In the genomic region with DNA sequence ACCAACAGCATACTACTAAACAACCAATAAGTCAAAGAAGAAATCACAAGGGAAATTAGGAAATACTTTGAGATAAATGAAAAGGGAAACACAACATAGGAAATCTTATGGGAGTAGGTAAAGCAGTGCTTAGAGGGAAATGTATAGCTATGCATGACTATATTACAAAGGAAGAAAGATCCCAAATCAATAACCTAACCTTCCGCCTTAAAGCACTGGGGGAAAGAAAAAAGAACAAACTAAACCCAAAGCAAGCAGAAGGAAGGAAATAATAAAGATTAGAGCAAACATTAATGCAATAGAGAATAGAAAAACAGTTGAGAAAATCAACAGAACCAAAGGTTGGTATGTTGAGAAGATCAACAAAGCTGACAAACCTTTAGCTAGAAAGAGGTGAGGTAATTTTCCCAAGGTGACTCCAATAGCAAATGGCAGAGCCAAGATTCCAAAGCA, we compare ENCODE assay signal across 18 cellular contexts. TPM values are rescaled to one million over a fixed set of nuclear protein-coding genes. Genes with fewer than 3 reads are reported as not detected.
DNase-seq lines count a peak whose midpoint lies in the region; ATAC-seq and TF ChIP-seq lines count a peak whose summit lies in the region.
"Had no signal": no experiment of that assay in that cellular context is flagged by ENCODE, and none has a peak within 500 bp of the region (broad histone marks: within the 10 kb centered on the region; RNA-seq: fewer than 3 reads in every experiment).

No MANE protein-coding gene starts in this region.

- ATAC-seq in SK-N-SH treated with all-trans-retinoic acid at 6 μM for 48 hours (no peak), GM21737 (IDR thresholded peaks at IDR 0.05; ENCODE audit: unreplicated experiment) (no peak)
- ATAC-seq: A549 had no signal

- no peak overlapping the region for H3K4me3 Mint-ChIP-seq in nephron
- H3K4me3 Mint-ChIP-seq: CD4-positive, alpha-beta T cell; H9 had no signal

- peaks cover 32% of the 10 kb centered on the region for H3K36me3 Mint-ChIP-seq in nephron (ENCODE audit: low read depth)

- no peak for DNase-seq in SK-N-SH
- DNase-seq in NCI-H510A (lab: John Stamatoyannopoulos, UW): no peak
- no peak for DNase-seq in germinal center (ENCODE audit: low spot score)
- no peak for DNase-seq in NCI-H510A treated with DMSO at 0.1 percent for 48 hours (lab: John Stamatoyannopoulos, UW)
- DNase-seq: AML-193; Caco-2; CD4-positive, alpha-beta T cell; DMS153; DMS79; GDM1; H9 had no signal

- H3K4me2 ChIP-seq in SK-N-SH: no peak overlapping the region
- H3K4me2 ChIP-seq: A549 had no signal

- H3K4me3 ChIP-seq in SK-N-SH (ENCODE audit: low read depth in 2 of 2, low read length in 1 of 2): no peak overlapping the region
- H3K4me3 ChIP-seq in liver (ENCODE audit: low read depth in 1 of 3, low read length in 3 of 3): no peak overlapping the region
- H3K4me3 ChIP-seq: A549 had no signal

- peaks cover 0 to 5% of the 10 kb centered on the region in 2 experiments; a peak in 1 of 4 replicates for H3K4me1 ChIP-seq in SK-N-SH (ENCODE audit: control insufficient read depth in 1 of 2, insufficient read depth in 2 of 2, low read depth in 1 of 2, low read length in 1 of 2)
- H3K4me1 ChIP-seq in liver (ENCODE audit: control insufficient read depth in 4 of 4, insufficient read depth in 4 of 4, low read length in 3 of 4): peaks cover 0 to 3% (median 2%) of the 10 kb centered on the region in 4 donors
- H3K4me1 ChIP-seq: A549 had no signal

- H3K36me3 ChIP-seq in SK-N-SH (replicated peaks in 1 of 2; ENCODE audit: control insufficient read depth in 1 of 2, insufficient read depth in 2 of 2, low read length in 1 of 2) (peaks cover 8 to 12% of the 10 kb centered on the region in 2 experiments), liver (ENCODE audit: control insufficient read depth in 4 of 4, insufficient read depth in 3 of 4, low read depth in 1 of 4, low read length in 3 of 4) (no peaks in the 10 kb centered on the region)

- peaks cover 13% of the 10 kb centered on the region for H3K9me3 Mint-ChIP-seq in nephron

- H3K27ac ChIP-seq in SK-N-SH (ENCODE audit: low read depth in 2 of 2, low read length in 1 of 2) (no peak overlapping the region), liver (ENCODE audit: low read depth in 1 of 2, low read length in 2 of 2) (no peak overlapping the region)
- H3K27ac ChIP-seq: 22Rv1, A549, C4-2B had no signal

- H3K27ac Mint-ChIP-seq in nephron: peak overlapping the region in 2 of 3 experiments; percentile 15 to 22
- H3K27ac Mint-ChIP-seq: CD4-positive, alpha-beta T cell; H9 had no signal

- H3K9ac ChIP-seq in SK-N-SH (no peak overlapping the region), liver (ENCODE audit: low read depth in 1 of 2, low read length in 2 of 2) (no peak overlapping the region)

- H3K4me1 Mint-ChIP-seq in nephron: peaks cover 32% of the 10 kb centered on the region

- peaks cover 9% of the 10 kb centered on the region for H3K27me3 Mint-ChIP-seq in nephron (ENCODE audit: low read depth)
- H3K27me3 Mint-ChIP-seq: CD4-positive, alpha-beta T cell had no signal

- TF ChIP-seq CTCF in SK-N-SH (IDR thresholded peaks at IDR 0.05) (no peak), liver (IDR thresholded peaks at IDR 0.05; ENCODE audit: low read depth, low read length, missing input control) (no peak), nephron (IDR thresholded peaks at IDR 0.05; ENCODE audit: unreplicated experiment in 3 of 3) (no peak)

- no peaks in the 10 kb centered on the region for H4K20me1 ChIP-seq in SK-N-SH (ENCODE audit: insufficient read depth)

- H3K27me3 ChIP-seq in SK-N-SH (ENCODE audit: insufficient read depth): no peaks in the 10 kb centered on the region
- H3K27me3 ChIP-seq in liver (ENCODE audit: control insufficient read depth in 4 of 4, insufficient read depth in 4 of 4, low read length in 3 of 4): no peaks in the 10 kb centered on the region

- no peak for TF ChIP-seq RAD21 in SK-N-SH (IDR thresholded peaks at IDR 0.05; ENCODE audit: low read length)
- peak in 1 of 2 donors; percentile 62 for TF ChIP-seq RAD21 in liver (IDR thresholded peaks at IDR 0.05)

- H3F3A ChIP-seq in SK-N-SH (replicated peaks; ENCODE audit: insufficient read depth): no peaks in the 10 kb centered on the region

- H2AFZ ChIP-seq in SK-N-SH (ENCODE audit: low read depth): no peak overlapping the region

- 82% methylated on average over 1 of the region's 1 CpG for WGBS in SK-N-SH (ENCODE audit: low lambda C conversion rate)
- WGBS in liver: 53% methylated on average over 1 of the region's 1 CpG

- no peak for TF ChIP-seq EP300 in SK-N-SH (IDR thresholded peaks at IDR 0.05; ENCODE audit: borderline replicate concordance in 1 of 2, low read depth in 1 of 2, low read length in 1 of 2)

- POLR2A ChIA-PET in SK-N-SH (lab: Yijun Ruan, JAX): no interaction called here

- CTCF ChIA-PET in SK-N-SH (lab: Yijun Ruan, JAX): interaction anchor here (0.6 to 18.8 kb wide), 7 partner anchors 300 to 1130 kb away, joined by 3 to 214 read pairs (median 7); a partner anchor contains a TSS

- H3K79me2 ChIP-seq in SK-N-SH (ENCODE audit: insufficient read depth): no peaks in the 10 kb centered on the region

- no peaks in the 10 kb centered on the region for H3K9me2 ChIP-seq in SK-N-SH

- H3K9me3 ChIP-seq in SK-N-SH (no peaks in the 10 kb centered on the region), liver (ENCODE audit: control insufficient read depth in 4 of 4, low read length in 3 of 4) (no peaks in the 10 kb centered on the region)

TF ChIP-seq in SK-N-SH treated with all-trans-retinoic acid at 6 μM for 48 hours, 23 proteins besides CTCF, POLR2A, EP300 and RAD21 (continues in another document):
- no peak for TF ChIP-seq ZNF565 (CRISPR knock-in tag; conservative IDR thresholded peaks at IDR 0.05; ENCODE audit: low read depth)
- no peak for TF ChIP-seq CSDC2 (CRISPR knock-in tag; IDR thresholded peaks at IDR 0.05)
- TF ChIP-seq OSR1 (CRISPR knock-in tag; IDR thresholded peaks at IDR 0.05): no peak
- TF ChIP-seq ESRRG (CRISPR knock-in tag; IDR thresholded peaks at IDR 0.05): no peak
- TF ChIP-seq, protein P1, sequence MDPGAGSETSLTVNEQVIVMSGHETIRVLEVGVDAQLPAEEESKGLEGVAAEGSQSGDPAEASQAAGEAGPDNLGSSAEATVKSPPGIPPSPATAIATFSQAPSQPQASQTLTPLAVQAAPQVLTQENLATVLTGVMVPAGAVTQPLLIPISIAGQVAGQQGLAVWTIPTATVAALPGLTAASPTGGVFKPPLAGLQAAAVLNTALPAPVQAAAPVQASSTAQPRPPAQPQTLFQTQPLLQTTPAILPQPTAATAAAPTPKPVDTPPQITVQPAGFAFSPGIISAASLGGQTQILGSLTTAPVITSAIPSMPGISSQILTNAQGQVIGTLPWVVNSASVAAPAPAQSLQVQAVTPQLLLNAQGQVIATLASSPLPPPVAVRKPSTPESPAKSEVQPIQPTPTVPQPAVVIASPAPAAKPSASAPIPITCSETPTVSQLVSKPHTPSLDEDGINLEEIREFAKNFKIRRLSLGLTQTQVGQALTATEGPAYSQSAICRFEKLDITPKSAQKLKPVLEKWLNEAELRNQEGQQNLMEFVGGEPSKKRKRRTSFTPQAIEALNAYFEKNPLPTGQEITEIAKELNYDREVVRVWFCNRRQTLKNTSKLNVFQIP (CRISPR knock-in tag; IDR thresholded peaks at IDR 0.05; ENCODE audit: borderline replicate concordance, low read depth): no peak

TF ChIP-seq in SK-N-SH, 30 proteins besides CTCF, POLR2A, EP300 and RAD21 (continues in another document):
- no peak for TF ChIP-seq MXI1 (IDR thresholded peaks at IDR 0.05; ENCODE audit: low read depth, low read length)
- no peak for TF ChIP-seq NFIC (IDR thresholded peaks at IDR 0.05; ENCODE audit: borderline replicate concordance)
- no peak for TF ChIP-seq TCF12 (IDR thresholded peaks at IDR 0.05)
- TF ChIP-seq FOXJ3 (CRISPR knock-in tag; IDR thresholded peaks at IDR 0.05): no peak
- TF ChIP-seq SIN3A (IDR thresholded peaks at IDR 0.05; ENCODE audit: borderline replicate concordance, low read depth, low read length): no peak
- no peak for TF ChIP-seq MEF2A (IDR thresholded peaks at IDR 0.05; ENCODE audit: borderline replicate concordance, low read depth)
- TF ChIP-seq RFX5 (IDR thresholded peaks at IDR 0.05; ENCODE audit: low read length): no peak
- no peak for TF ChIP-seq RCOR1 (IDR thresholded peaks at IDR 0.05; ENCODE audit: low read length)
- no peak for TF ChIP-seq TAF1 (IDR thresholded peaks at IDR 0.05; ENCODE audit: borderline replicate concordance, low read depth, low read length)

TF ChIP-seq in liver, 16 proteins besides CTCF, POLR2A, EP300 and RAD21 (continues in another document):
- TF ChIP-seq HNF4A (conservative IDR thresholded peaks at IDR 0.05) (peak; percentile 58 to 89), JUND (IDR thresholded peaks at IDR 0.05) (peak in 1 of 2 donors; percentile 83), SP1 (IDR thresholded peaks at IDR 0.05) (peak; percentile 29), GABPA (IDR thresholded peaks at IDR 0.05 in 1 of 2, conservative IDR thresholded peaks at IDR 0.05 in 1 of 2) (no peak), NR2F2 (IDR thresholded peaks at IDR 0.05) (no peak)
- TF ChIP-seq, protein P2, sequence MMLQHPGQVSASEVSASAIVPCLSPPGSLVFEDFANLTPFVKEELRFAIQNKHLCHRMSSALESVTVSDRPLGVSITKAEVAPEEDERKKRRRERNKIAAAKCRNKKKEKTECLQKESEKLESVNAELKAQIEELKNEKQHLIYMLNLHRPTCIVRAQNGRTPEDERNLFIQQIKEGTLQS (IDR thresholded peaks at IDR 0.05): no peak

RNA-seq across cellular contexts. Expression of a gene that starts 49.9 kb away (rescaled TPM):
- polyA plus RNA-seq in SK-N-SH (2012; rRNA removed): 54.5 and 64.2 TPM in 2 replicates
- 78.8 and 102 TPM in 2 replicates for polyA plus RNA-seq in SK-N-SH (2012; cell fraction: cytosol; rRNA removed)
- 24.5 and 47.8 TPM in 2 replicates for polyA plus RNA-seq in SK-N-SH (2012; cell fraction: nucleus; rRNA removed)
- 10 to 100 TPM; 42.0 to 43.9 TPM for total RNA-seq in liver
- 10 to 100 TPM; 31.7 to 35.6 TPM for polyA plus RNA-seq in liver
